Comparison of ENCODE assay signal across 1 cellular context in genomic region chr2:110114801-110115200, GRCh38.
TF ChIP-seq lines count a peak whose summit lies in the region.

No MANE protein-coding gene starts in this region.

TF ChIP-seq in GM23338, 12 proteins besides CTCF, POLR2A, EP300 and RAD21 (continued from another document):
- TF ChIP-seq ETS1 (IDR thresholded peaks at IDR 0.05) = no peak
- no peak for TF ChIP-seq EZH2 (IDR thresholded peaks at IDR 0.05; ENCODE audit: low read depth, unreplicated experiment)
- TF ChIP-seq EZH2phosphoT487 (IDR thresholded peaks at IDR 0.05; ENCODE audit: unreplicated experiment) = no peak
TF ChIP-seq in GM23338: peak in this region for 0.
